22 cellular contexts compared by ENCODE assay signal in genomic region chr6:134680021-134680420, GRCh38.
"Had no signal": no experiment of that assay in that cellular context is flagged by ENCODE, and none has a peak within 500 bp of the region (broad histone marks: within the 10 kb centered on the region; RNA-seq: fewer than 3 reads in every experiment).

No MANE protein-coding gene starts in this region.

- H3K4me1 Mint-ChIP-seq: immature natural killer cell; naive B cell; stimulated activated naive B cell treated with anti-CD40 and anti-IgM and Interleukin-4, amounts not matched to agents 10 μg/mL and 1 μg/mL and 100 μg/mL, for 72 hours had no signal

- H3K9me3 Mint-ChIP-seq: endodermal cell; immature natural killer cell; naive B cell; nephron; stimulated activated naive B cell treated with anti-CD40 and anti-IgM and Interleukin-4, amounts not matched to agents 10 μg/mL and 1 μg/mL and 100 μg/mL, for 72 hours had no signal

- H3K27me3 Mint-ChIP-seq: naive B cell had no signal

- H3K4me1 ChIP-seq: spleen had no signal

- H3K4me3 ChIP-seq: coronary artery, lung, spleen, stomach, thoracic aorta, transverse colon had no signal

- H3K27me3 ChIP-seq: spleen, stomach, transverse colon had no signal

- H3K36me3 Mint-ChIP-seq: immature natural killer cell; naive B cell; stimulated activated naive B cell treated with anti-CD40 and anti-IgM and Interleukin-4, amounts not matched to agents 10 μg/mL and 1 μg/mL and 100 μg/mL, for 72 hours had no signal

- FAIRE-seq: kidney had no signal

- H3K9me3 ChIP-seq: spleen, stomach, thoracic aorta, transverse colon had no signal

- DNase-seq: effector CD4-positive, alpha-beta T cell; endodermal cell; immature natural killer cell; kidney; left colon; left ventricle myocardium superior; mesendoderm; naive B cell; posterior cingulate gyrus; spleen; stimulated activated CD4-positive, alpha-beta T cell treated with anti-CD3 and anti-CD28 coated beads, Interleukin-15, amount 100 ng/mL, for 24 hours; stimulated activated CD4-positive, alpha-beta T cell treated with anti-CD3 and anti-CD28 coated beads, Interleukin-1b, Interleukin-23, amount 100 ng/mL, for 48 hours; stimulated activated CD4-positive, alpha-beta T cell treated with anti-CD3 and anti-CD28 coated beads, Interleukin-4, amount 100 ng/mL, for 24 hours; stimulated activated naive B cell treated with anti-CD40 and anti-IgM and Interleukin-4, amounts not matched to agents 10 μg/mL and 1 μg/mL and 100 μg/mL, for 72 hours; stomach; substantia nigra; transverse colon had no signal

- H3K4me3 Mint-ChIP-seq: endodermal cell; immature natural killer cell; naive B cell; nephron; stimulated activated naive B cell treated with anti-CD40 and anti-IgM and Interleukin-4, amounts not matched to agents 10 μg/mL and 1 μg/mL and 100 μg/mL, for 72 hours had no signal

- H3K27ac Mint-ChIP-seq: endodermal cell; immature natural killer cell; naive B cell; stimulated activated naive B cell treated with anti-CD40 and anti-IgM and Interleukin-4, amounts not matched to agents 10 μg/mL and 1 μg/mL and 100 μg/mL, for 72 hours had no signal

- H3K36me3 ChIP-seq: spleen, stomach, thoracic aorta, transverse colon had no signal

- H3K27ac ChIP-seq: coronary artery, spleen, stomach, thoracic aorta had no signal

- ATAC-seq: left colon; left ventricle myocardium superior; sciatic nerve; stimulated activated naive B cell treated with anti-CD40 and anti-IgM and Interleukin-4, amounts not matched to agents 10 μg/mL and 1 μg/mL and 100 μg/mL, for 72 hours had no signal
